Comparison of ENCODE assay signal across 8 cellular contexts in genomic region chr9:86352440-86353106, GRCh38. TPM values are rescaled to one million over a fixed set of nuclear protein-coding genes. Genes with fewer than 3 reads are reported as not detected.
DNase-seq lines count a peak whose midpoint lies in the region; ATAC-seq and TF ChIP-seq lines count a peak whose summit lies in the region.

No MANE protein-coding gene starts in this region.

- H3K27me3 ChIP-seq in hepatocyte (no peaks in the 10 kb centered on the region), thoracic aorta (replicated peaks; ENCODE audit: insufficient read depth) (no peaks in the 10 kb centered on the region)

- peaks cover 22% of the 10 kb centered on the region for H4K20me1 ChIP-seq in hepatocyte (ENCODE audit: insufficient read depth, poor library complexity, severe bottlenecking)

- no peaks in the 10 kb centered on the region for H3K27me3 Mint-ChIP-seq in activated naive CD4-positive, alpha-beta T cell treated with anti-CD3 and anti-CD28 coated beads for 36 hours (ENCODE audit: low read depth)

- peak; percentile 44 for DNase-seq in activated naive CD4-positive, alpha-beta T cell treated with anti-CD3 and anti-CD28 coated beads for 36 hours
- DNase-seq in activated naive CD4-positive, alpha-beta T cell treated with anti-CD3 and anti-CD28 coated beads, Interleukin-2, amount 50 U/mL, for 16 hours: no peak
- DNase-seq in hepatocyte (ENCODE audit: low spot score) (no peak), thoracic aorta (ENCODE audit: low spot score) (no peak), NCI-H2029 (lab: John Stamatoyannopoulos, UW) (no peak), mucosa of descending colon (no peak)

- peak overlapping the region; percentile 86 for H3K4me2 ChIP-seq in hepatocyte

- H3K9me3 ChIP-seq in hepatocyte (ENCODE audit: low read depth): no peaks in the 10 kb centered on the region
- H3K9me3 ChIP-seq in thoracic aorta: no peaks in the 10 kb centered on the region
- H3K9me3 ChIP-seq in mucosa of descending colon: no peaks in the 10 kb centered on the region

- 62% methylated on average over 5 of the region's 5 CpGs for WGBS in hepatocyte (ENCODE audit: low lambda C conversion rate, missing lambda C conversion rate)

- peaks cover 23% of the 10 kb centered on the region for H3K36me3 Mint-ChIP-seq in activated naive CD4-positive, alpha-beta T cell treated with anti-CD3 and anti-CD28 coated beads for 36 hours (ENCODE audit: low read depth)

- peak overlapping the region; percentile 97 for H3K27ac ChIP-seq in hepatocyte
- no peak overlapping the region for H3K27ac ChIP-seq in thoracic aorta

- no peaks in the 10 kb centered on the region for H3K9me3 Mint-ChIP-seq in activated naive CD4-positive, alpha-beta T cell treated with anti-CD3 and anti-CD28 coated beads for 36 hours

- H3K4me3 ChIP-seq in WI38 (ENCODE audit: low read depth, low read length) (peak overlapping the region; percentile 98), hepatocyte (peak overlapping the region; percentile 91), thoracic aorta (peak overlapping the region; percentile 97), mucosa of descending colon (no peak overlapping the region)

- no peak overlapping the region for H2AFZ ChIP-seq in hepatocyte

- H3K4me1 Mint-ChIP-seq in activated naive CD4-positive, alpha-beta T cell treated with anti-CD3 and anti-CD28 coated beads for 36 hours (ENCODE audit: low read depth): peaks cover 40% of the 10 kb centered on the region

- CTCF ChIA-PET in activated naive CD4-positive, alpha-beta T cell treated with anti-CD3 and anti-CD28 coated beads for 36 hours (lab: Charles Lee): no interaction called here

- H3K27ac Mint-ChIP-seq in activated naive CD4-positive, alpha-beta T cell treated with anti-CD3 and anti-CD28 coated beads for 36 hours: peak overlapping the region; percentile 93

- intact Hi-C loops in activated naive CD4-positive, alpha-beta T cell treated with anti-CD3 and anti-CD28 coated beads for 36 hours (cut with micrococcal nuclease): loop anchor here (1.0 to 10.0 kb wide), 10 partner anchors 14 to 1952 kb away; partner anchors contain the start of genes CDK20, GAS1 and ISCA1
- intact Hi-C loops in mucosa of descending colon (cut with DNase I, micrococcal nuclease): no loop called here

- H3K4me1 ChIP-seq in hepatocyte (ENCODE audit: insufficient read depth) (peaks cover 20% of the 10 kb centered on the region), thoracic aorta (ENCODE audit: control insufficient read depth in 1 of 2, low read depth in 2 of 2) (peaks cover 29 to 60% of the 10 kb centered on the region in 2 donors), mucosa of descending colon (ENCODE audit: low read depth) (peaks cover 34% of the 10 kb centered on the region)

- ATAC-seq in thoracic aorta (ENCODE audit: insufficient number of reproducible peaks, low FRiP score, low read depth) (no peak), GM18861 (IDR thresholded peaks at IDR 0.05; ENCODE audit: unreplicated experiment) (no peak), mucosa of descending colon (no peak)

- no peaks in the 10 kb centered on the region for H3K9me2 ChIP-seq in hepatocyte (replicated peaks; ENCODE audit: insufficient read depth)

- H3K4me3 Mint-ChIP-seq in activated naive CD4-positive, alpha-beta T cell treated with anti-CD3 and anti-CD28 coated beads for 36 hours: peak overlapping the region; percentile 88

- H3K36me3 ChIP-seq in hepatocyte (replicated peaks; ENCODE audit: insufficient read depth, low read depth) (no peaks in the 10 kb centered on the region), thoracic aorta (no peaks in the 10 kb centered on the region), mucosa of descending colon (ENCODE audit: low read depth) (no peaks in the 10 kb centered on the region)

- TF ChIP-seq CTCF in WI38 (IDR thresholded peaks at IDR 0.05; ENCODE audit: low read depth, low read length) (no peak), hepatocyte (IDR thresholded peaks at IDR 0.05; ENCODE audit: poor library complexity) (no peak), thoracic aorta (IDR thresholded peaks at IDR 0.05) (no peak), mucosa of descending colon (IDR thresholded peaks at IDR 0.05) (no peak)

- H3K79me2 ChIP-seq in hepatocyte: peaks cover 61% of the 10 kb centered on the region

RNA-seq across cellular contexts. Expression of gene TUT7, which starts 1.6 kb away (rescaled TPM):
- total RNA-seq in activated naive CD4-positive, alpha-beta T cell treated with anti-CD3 and anti-CD28 coated beads for 36 hours: 10 to 100 TPM; 22.7 to 23.5 TPM
- total RNA-seq in hepatocyte: 32.1 and 33.1 TPM in 2 replicates
- polyA plus RNA-seq in hepatocyte: 21.5 and 25.1 TPM in 2 replicates
- total RNA-seq in thoracic aorta: 10 to 100 TPM; 17.7 to 31.5 TPM
- 10 to 100 TPM; 30.7 to 49.1 (median 36.8) TPM for total RNA-seq in mucosa of descending colon
